Comparison of ENCODE assay signal across 8 cellular contexts in genomic region chr2:191677646-191678436, GRCh38. TPM values are rescaled to one million over a fixed set of nuclear protein-coding genes. Genes with fewer than 3 reads are reported as not detected.
DNase-seq lines count a peak whose midpoint lies in the region; ATAC-seq and TF ChIP-seq lines count a peak whose summit lies in the region.

NABP1 (plus strand) TSS chr2:191678136; CDS start chr2:191678615, 479 bp downstream.

- POLR2A ChIA-PET in activated CD8-positive, alpha-beta T cell treated with anti-CD3 and anti-CD28 coated beads, Interleukin-2, amount 10 ng/mL, durations not matched to agents 7 days and 5 days (lab: Charles Lee) = interaction anchor here (0.6 to 8.3 kb wide), 51 partner anchors 8 to 798 kb away, joined by 3 to 173 read pairs (median 4); partner anchors contain the start of genes STAT1 and STAT4

- H3K4me1 Mint-ChIP-seq in activated CD8-positive, alpha-beta T cell treated with anti-CD3 and anti-CD28 coated beads, Interleukin-2, amount 10 ng/mL, durations not matched to agents 7 days and 5 days (ENCODE audit: low read depth) = peaks cover 46% of the 10 kb centered on the region

- no peaks in the 10 kb centered on the region for H3K27me3 Mint-ChIP-seq in activated CD8-positive, alpha-beta T cell treated with anti-CD3 and anti-CD28 coated beads, Interleukin-2, amount 10 ng/mL, durations not matched to agents 7 days and 5 days (ENCODE audit: low read depth)

- intact Hi-C loops in lower lobe of right lung (cut with DNase I) = no loop called here

- peak within 1 kb of the TSS; percentile 97 for H3K27ac ChIP-seq in lower lobe of right lung

- CTCF ChIA-PET in activated CD8-positive, alpha-beta T cell treated with anti-CD3 and anti-CD28 coated beads, Interleukin-2, amount 10 ng/mL, durations not matched to agents 7 days and 5 days (lab: Charles Lee) = interaction anchor here (0.8 to 5.3 kb wide), 12 partner anchors 11 to 484 kb away, joined by 3 to 37 read pairs (median 4); no protein-coding TSS in a partner anchor

- DNase-seq in CMK (ENCODE audit: low read depth) = peak; percentile 88
- peak; percentile 66 for DNase-seq in HS-27A (ENCODE audit: low read depth)
- DNase-seq in NK-92 (lab: John Stamatoyannopoulos, UW; ENCODE audit: unreplicated experiment) = peak; percentile 94
- peak; percentile 99 for DNase-seq in activated CD8-positive, alpha-beta T cell treated with anti-CD3 and anti-CD28 coated beads, Interleukin-2, amount 10 ng/mL, durations not matched to agents 7 days and 5 days
- DNase-seq in ecto neural progenitor cell (ENCODE audit: low spot score) = peak; percentile 98
- peak; percentile 99 for DNase-seq in lower lobe of right lung
- DNase-seq in stimulated activated CD4-positive, alpha-beta T cell treated with anti-CD3 and anti-CD28 coated beads, TNF-alpha, amount 100 ng/mL, for 1 hour (ENCODE audit: low read depth in 3 of 3, low spot score in 1 of 3) = peak; percentile 97 to 98 (median 97)

- no peaks in the 10 kb centered on the region for H3K9me3 Mint-ChIP-seq in activated CD8-positive, alpha-beta T cell treated with anti-CD3 and anti-CD28 coated beads, Interleukin-2, amount 10 ng/mL, durations not matched to agents 7 days and 5 days (ENCODE audit: insufficient read depth)

- peaks cover 45% of the 10 kb centered on the region for H3K36me3 Mint-ChIP-seq in activated CD8-positive, alpha-beta T cell treated with anti-CD3 and anti-CD28 coated beads, Interleukin-2, amount 10 ng/mL, durations not matched to agents 7 days and 5 days (ENCODE audit: low read depth)

- no peaks in the 10 kb centered on the region for H3K27me3 ChIP-seq in lower lobe of right lung (ENCODE audit: low read depth)

- no peaks in the 10 kb centered on the region for H3K9me3 ChIP-seq in lower lobe of right lung

- peak within 1 kb of the TSS; percentile 97 for H3K4me3 Mint-ChIP-seq in activated CD8-positive, alpha-beta T cell treated with anti-CD3 and anti-CD28 coated beads, Interleukin-2, amount 10 ng/mL, durations not matched to agents 7 days and 5 days

- TF ChIP-seq CTCF in lower lobe of right lung (IDR thresholded peaks at IDR 0.05) = no peak

- peaks cover 60% of the 10 kb centered on the region for H3K4me1 ChIP-seq in lower lobe of right lung

- peak within 1 kb of the TSS; percentile 99 for H3K27ac Mint-ChIP-seq in activated CD8-positive, alpha-beta T cell treated with anti-CD3 and anti-CD28 coated beads, Interleukin-2, amount 10 ng/mL, durations not matched to agents 7 days and 5 days

- peaks cover 12% of the 10 kb centered on the region for H3K36me3 ChIP-seq in lower lobe of right lung

- ATAC-seq in GM19468 (IDR thresholded peaks at IDR 0.05; ENCODE audit: extremely low read depth, unreplicated experiment) (peak; percentile 35), lower lobe of right lung (peak; percentile 98 to 99)
- peak; percentile 84 for ATAC-seq in activated CD8-positive, alpha-beta T cell treated with anti-CD3 and anti-CD28 coated beads, Interleukin-2, amount 10 ng/mL, durations not matched to agents 7 days and 5 days

- peak within 1 kb of the TSS; percentile 66 for H3K4me3 ChIP-seq in lower lobe of right lung

RNA-seq across cellular contexts. Expression of gene NABP1, which starts in this region (rescaled TPM):
- 10 to 100 TPM; 52.4 to 54.1 TPM for total RNA-seq in activated CD8-positive, alpha-beta T cell treated with anti-CD3 and anti-CD28 coated beads, Interleukin-2, amount 10 ng/mL, durations not matched to agents 7 days and 5 days
- total RNA-seq in lower lobe of right lung = 48.6 TPM

Comparison
In these comparisons a context has a peak if more than half of its experiments do, and no peak if none do; other contexts are left out.
1. Peak in every context shown above with its lines: DNase-seq, ATAC-seq, H3K4me3 ChIP-seq and H3K27ac ChIP-seq.
2. ATAC-seq: peak in every context shown above with its lines; median percentile 98 in lower lobe of right lung; 84 in activated CD8-positive, alpha-beta T cell treated with anti-CD3 and anti-CD28 coated beads, Interleukin-2, amount 10 ng/mL, durations not matched to agents 7 days and 5 days; 35 in GM19468.